In the genomic region with DNA sequence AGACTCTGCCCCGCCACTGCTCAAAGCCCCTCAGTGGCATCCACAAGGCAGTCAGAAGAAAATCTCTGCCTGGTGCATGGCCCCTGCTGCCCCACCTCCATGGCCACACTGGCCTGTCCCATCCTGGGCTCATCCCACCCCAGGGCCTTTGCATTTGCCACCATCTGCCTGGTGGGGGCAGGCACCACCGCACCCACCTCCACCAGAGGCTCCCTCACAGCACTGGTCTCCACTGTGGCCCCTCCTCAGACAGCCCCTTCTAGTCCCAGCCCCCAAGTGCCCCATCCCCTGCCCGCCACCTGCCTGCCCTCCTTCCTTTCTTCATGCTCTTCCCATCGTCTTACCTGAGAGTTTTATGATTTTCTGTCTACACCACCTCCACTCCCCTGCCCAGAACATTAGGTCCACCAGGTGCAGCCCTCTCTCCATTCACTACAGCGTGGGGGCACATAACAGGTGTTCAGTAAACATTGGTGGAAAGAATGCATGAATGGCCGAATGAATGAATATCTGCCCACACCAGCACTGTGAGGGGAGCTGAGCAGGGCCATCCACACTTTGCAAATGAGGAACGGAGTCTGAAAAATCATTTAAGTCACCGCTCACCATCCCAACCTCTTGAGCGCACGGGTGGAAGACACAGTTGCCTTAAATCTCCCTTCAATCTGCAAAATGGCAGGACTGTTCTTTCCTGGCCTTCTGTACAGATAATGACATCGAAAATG, we compare ENCODE assay signal across 9 cellular contexts. TPM values are rescaled to one million over a fixed set of nuclear protein-coding genes. Genes with fewer than 3 reads are reported as not detected.
DNase-seq lines count a peak whose midpoint lies in the region; ATAC-seq and TF ChIP-seq lines count a peak whose summit lies in the region.
"Had no signal": no experiment of that assay in that cellular context is flagged by ENCODE, and none has a peak within 500 bp of the region (broad histone marks: within the 10 kb centered on the region; RNA-seq: fewer than 3 reads in every experiment).

No MANE protein-coding gene starts in this region.

- H3K27ac ChIP-seq in OCI-LY3 (ENCODE audit: low read length) = no peak overlapping the region
- no peak overlapping the region for H3K27ac ChIP-seq in skeletal muscle tissue (ENCODE audit: low read depth, low read length)
- no peak overlapping the region for H3K27ac ChIP-seq in upper lobe of right lung

- H3K9me3 ChIP-seq in OCI-LY3 (ENCODE audit: insufficient read depth, low read length) (no peaks in the 10 kb centered on the region), endocrine pancreas (ENCODE audit: control insufficient read depth, low read length) (no peaks in the 10 kb centered on the region), skeletal muscle tissue (ENCODE audit: control insufficient read depth in 3 of 3, low read length in 3 of 3) (no peaks in the 10 kb centered on the region), upper lobe of right lung (no peaks in the 10 kb centered on the region)
- H3K9me3 ChIP-seq: transverse colon had no signal

- H3K27me3 ChIP-seq in OCI-LY3 (ENCODE audit: low read depth, low read length) (no peaks in the 10 kb centered on the region), endocrine pancreas (ENCODE audit: control insufficient read depth, insufficient read depth, low read length) (no peaks in the 10 kb centered on the region), skeletal muscle tissue (ENCODE audit: control insufficient read depth in 3 of 3, insufficient read depth in 3 of 3, low read length in 3 of 3) (no peaks in the 10 kb centered on the region), upper lobe of right lung (no peaks in the 10 kb centered on the region)
- H3K27me3 ChIP-seq: transverse colon had no signal

- H3K9ac ChIP-seq in OCI-LY3 (ENCODE audit: low read length) = peak overlapping the region; percentile 81; the same call in 1 of the 2 replicates
- H3K9ac ChIP-seq in endocrine pancreas (ENCODE audit: control insufficient read depth, insufficient read depth, low read length) = no peak overlapping the region
- H3K9ac ChIP-seq in skeletal muscle tissue (ENCODE audit: low read depth in 1 of 3, low read length in 3 of 3) = no peak overlapping the region

- 0 out of 2 replicates have a peak, but pooled peaks cover 2% of the 10 kb centered on the region for H4K20me1 ChIP-seq in OCI-LY3 (ENCODE audit: insufficient read depth, low read length)

- H3K4me1 ChIP-seq in OCI-LY3 (ENCODE audit: low read length) (peaks cover 26% of the 10 kb centered on the region), endocrine pancreas (ENCODE audit: control insufficient read depth, insufficient read depth, low read length) (no peaks in the 10 kb centered on the region), skeletal muscle tissue (ENCODE audit: control insufficient read depth in 3 of 3, insufficient read depth in 3 of 3, low read length in 3 of 3) (peaks cover 7 to 15% (median 12%) of the 10 kb centered on the region in 3 donors), upper lobe of right lung (peaks cover 14% of the 10 kb centered on the region)

- DNase-seq in SIG-M5 treated with dmso at 0.1 percent for 504 hours (lab: John Stamatoyannopoulos, UW; ENCODE audit: unreplicated experiment) (no peak), upper lobe of right lung (no peak), mucosa of gallbladder (ENCODE audit: low spot score) (no peak)
- DNase-seq: activated CD4-positive, alpha-beta memory T cell treated with anti-CD3 and anti-CD28 coated beads, Interleukin-2, amount 10 ng/mL, durations not matched to agents 7 days and 5 days; transverse colon had no signal

- H3K4me3 ChIP-seq in OCI-LY3 (ENCODE audit: low read length) (peak overlapping the region; percentile 98), endocrine pancreas (ENCODE audit: control insufficient read depth, insufficient read depth, low read length) (peak overlapping the region; percentile 83), skeletal muscle tissue (ENCODE audit: low read length in 3 of 3) (peak overlapping the region in 2 of 3 donors; percentile 85 to 88), upper lobe of right lung (no peak overlapping the region)

- peaks cover 41% of the 10 kb centered on the region for H3K79me2 ChIP-seq in OCI-LY3 (ENCODE audit: low read length)

- no peak overlapping the region for H2AFZ ChIP-seq in OCI-LY3 (ENCODE audit: low read depth, low read length)

- ATAC-seq in upper lobe of right lung = no peak

- TF ChIP-seq CTCF in GM12874 (IDR thresholded peaks at IDR 0.05; ENCODE audit: insufficient read depth, low read depth, low read length) (peak; percentile 28; the same call in 1 of the 2 replicates), OCI-LY3 (IDR thresholded peaks at IDR 0.05; ENCODE audit: low read depth, low read length) (no peak), upper lobe of right lung (IDR thresholded peaks at IDR 0.05) (no peak)

- H3K36me3 ChIP-seq in OCI-LY3 (replicated peaks; ENCODE audit: low read depth, low read length) (no peaks in the 10 kb centered on the region), endocrine pancreas (ENCODE audit: control insufficient read depth, insufficient read depth, low read length) (no peaks in the 10 kb centered on the region), skeletal muscle tissue (ENCODE audit: control insufficient read depth in 3 of 3, insufficient read depth in 3 of 3, low read length in 3 of 3) (peaks cover 0 to 3% (median 0%) of the 10 kb centered on the region in 3 donors), upper lobe of right lung (no peaks in the 10 kb centered on the region)
- H3K36me3 ChIP-seq: transverse colon had no signal

- H3K4me2 ChIP-seq in OCI-LY3 (ENCODE audit: low read length) = peak overlapping the region; percentile 97

- intact Hi-C loops in upper lobe of right lung (cut with DNase I) = no loop called here

RNA-seq across cellular contexts. Expression of gene PRDM15, which starts 2.1 kb away (rescaled TPM):
- total RNA-seq in skeletal muscle tissue (2.6 TPM), upper lobe of right lung (7.4 TPM), mucosa of gallbladder (6.4 TPM)
